Comparison of ENCODE assay signal across 8 cellular contexts in the genomic region with DNA sequence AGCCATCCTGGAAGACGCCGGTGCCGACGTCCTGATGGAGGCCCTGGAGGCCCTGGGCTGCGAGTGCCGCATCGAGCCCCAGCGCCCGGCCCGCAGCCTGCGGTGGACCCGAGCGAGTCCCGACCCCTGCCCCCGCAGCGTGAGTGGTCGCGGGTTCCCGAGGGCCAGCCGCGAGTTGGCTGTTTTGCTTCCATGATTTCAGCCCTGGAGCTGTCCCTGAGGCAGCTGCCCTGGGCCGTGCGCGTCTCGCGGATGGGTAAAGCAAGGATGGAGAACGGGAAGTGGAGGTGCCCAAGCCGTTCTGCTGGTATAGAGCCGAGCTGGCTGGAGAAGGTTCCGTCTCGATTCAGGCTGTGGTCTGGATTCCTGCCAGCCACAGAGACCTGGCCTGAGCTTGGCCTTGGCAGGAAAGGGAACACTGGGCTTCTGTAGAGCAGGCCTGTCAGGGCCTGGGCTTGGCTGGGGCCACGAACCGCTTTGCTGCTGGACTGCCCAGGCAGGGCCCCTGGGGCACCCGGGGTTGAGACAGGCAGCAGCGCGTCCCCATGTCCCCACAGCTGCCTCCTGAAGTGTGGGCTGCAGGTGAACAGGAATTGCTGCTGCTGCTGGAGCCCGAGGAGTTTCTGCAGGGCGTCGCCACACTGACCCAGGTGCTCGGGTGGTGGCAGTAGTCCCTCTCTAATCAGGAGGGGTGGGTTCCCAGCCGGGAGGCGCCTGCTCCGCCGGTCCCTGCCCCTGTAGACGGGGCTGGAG. TPM values are rescaled to one million over a fixed set of nuclear protein-coding genes. Genes with fewer than 3 reads are reported as not detected.
DNase-seq lines count a peak whose midpoint lies in the region; ATAC-seq and TF ChIP-seq lines count a peak whose summit lies in the region.

No MANE protein-coding gene starts in this region.

- POLR2A ChIA-PET in HEK293 (lab: Yijun Ruan, JAX) = interaction anchor here (1.2 to 2.4 kb wide), 3 partner anchors 9 to 191 kb away, joined by 3 to 22 read pairs (median 10); a partner anchor contains a TSS

- peak overlapping the region; percentile 95 for H3K4me3 ChIP-seq in HEK293 (ENCODE audit: low read depth, low read length)

- TF ChIP-seq CTCF in HEK293 (tag by site-specific recombination; IDR thresholded peaks at IDR 0.05) (no peak; the same call in 1 of the 2 replicates), nephron progenitor cell (IDR thresholded peaks at IDR 0.05) (peak; percentile 4)

- peaks cover 9% of the 10 kb centered on the region for H3K4me1 ChIP-seq in HEK293 (ENCODE audit: control insufficient read depth, insufficient read depth, low read length)

- peaks cover 0 to 72% of the 10 kb centered on the region in 2 experiments; a peak in 1 of 3 replicates for H3K36me3 ChIP-seq in HEK293 (ENCODE audit: control insufficient read depth in 2 of 2, insufficient read depth in 1 of 2, low read length in 2 of 2)

- H3K36me3 Mint-ChIP-seq in T-helper 17 cell (ENCODE audit: low read depth) = peaks cover under 1% of the 10 kb centered on the region
- H3K36me3 Mint-ChIP-seq in nephron progenitor cell (ENCODE audit: low read depth) = no peaks in the 10 kb centered on the region

- H3K27me3 Mint-ChIP-seq in T-helper 17 cell = no peaks in the 10 kb centered on the region
- H3K27me3 Mint-ChIP-seq in nephron progenitor cell (ENCODE audit: low read depth, poor library complexity) = no peaks in the 10 kb centered on the region

- H3K4me3 Mint-ChIP-seq in T-helper 17 cell (peak overlapping the region; percentile 99), nephron progenitor cell (peak overlapping the region; percentile 96)

- H3K9me3 Mint-ChIP-seq in nephron progenitor cell = no peaks in the 10 kb centered on the region

- ATAC-seq in T-helper 17 cell = peak; percentile 4

- no peaks in the 10 kb centered on the region for H3K9me3 ChIP-seq in HEK293 (ENCODE audit: control insufficient read depth, insufficient read depth, low read depth, low read length)
- H3K9me3 ChIP-seq in T-helper 17 cell (ENCODE audit: control insufficient read depth, low read length, poor library complexity, severe bottlenecking) = no peaks in the 10 kb centered on the region

- DNase-seq in AG08396 (ENCODE audit: low spot score) (peak; percentile 68), T-helper 17 cell (no peak), epithelial cell of prostate (ENCODE audit: low read depth, low spot score) (no peak), nephron progenitor cell (no peak), middle frontal gyrus (ENCODE audit: extremely low spot score, low spot score) (no peak), retina (no peak)
- no peak for DNase-seq in NK-92 treated with Interleukin-12 subunit alpha and Interleukin-12 subunit beta, amount 100 ng/mL, for 24 hours (lab: John Stamatoyannopoulos, UW)

- CTCF ChIA-PET in HEK293 (lab: Yijun Ruan, JAX) = interaction anchor here (0.7 to 1.9 kb wide), 2 partner anchors 9 to 11 kb away, joined by 3 to 14 read pairs; a partner anchor contains a TSS

- peak overlapping the region; percentile 94 for H3K27ac ChIP-seq in HEK293 (ENCODE audit: extremely low read depth, low read depth, low read length)
- peak overlapping the region; percentile 88 for H3K27ac ChIP-seq in epithelial cell of prostate

- H3K27ac Mint-ChIP-seq in T-helper 17 cell (no peak overlapping the region), nephron progenitor cell (no peak overlapping the region)

- H3K4me1 Mint-ChIP-seq in T-helper 17 cell (peaks cover 18% of the 10 kb centered on the region), nephron progenitor cell (peaks cover 13% of the 10 kb centered on the region)

TF ChIP-seq in HEK293, 187 proteins besides CTCF, POLR2A, EP300 and RAD21:
- peak; percentile 67 for TF ChIP-seq ZBTB17 (tag by site-specific recombination; IDR thresholded peaks at IDR 0.05)
- TF ChIP-seq ZNF600 (tag by site-specific recombination; IDR thresholded peaks at IDR 0.05) = peak; percentile 89
- peak; percentile 92 for TF ChIP-seq KLF1 (tag by site-specific recombination; IDR thresholded peaks at IDR 0.05)
- peak; percentile 43; the same call in 1 of the 2 replicates for TF ChIP-seq ZNF335 (tag by site-specific recombination; conservative IDR thresholded peaks at IDR 0.05)
- no peak for TF ChIP-seq HOXC10 (CRISPR knock-in tag; IDR thresholded peaks at IDR 0.05)
- 0 out of 2 replicates have a peak, but pooled peaks have one; percentile 3 for TF ChIP-seq ZNF24 (tag by site-specific recombination; IDR thresholded peaks at IDR 0.05)
- TF ChIP-seq, protein P1, sequence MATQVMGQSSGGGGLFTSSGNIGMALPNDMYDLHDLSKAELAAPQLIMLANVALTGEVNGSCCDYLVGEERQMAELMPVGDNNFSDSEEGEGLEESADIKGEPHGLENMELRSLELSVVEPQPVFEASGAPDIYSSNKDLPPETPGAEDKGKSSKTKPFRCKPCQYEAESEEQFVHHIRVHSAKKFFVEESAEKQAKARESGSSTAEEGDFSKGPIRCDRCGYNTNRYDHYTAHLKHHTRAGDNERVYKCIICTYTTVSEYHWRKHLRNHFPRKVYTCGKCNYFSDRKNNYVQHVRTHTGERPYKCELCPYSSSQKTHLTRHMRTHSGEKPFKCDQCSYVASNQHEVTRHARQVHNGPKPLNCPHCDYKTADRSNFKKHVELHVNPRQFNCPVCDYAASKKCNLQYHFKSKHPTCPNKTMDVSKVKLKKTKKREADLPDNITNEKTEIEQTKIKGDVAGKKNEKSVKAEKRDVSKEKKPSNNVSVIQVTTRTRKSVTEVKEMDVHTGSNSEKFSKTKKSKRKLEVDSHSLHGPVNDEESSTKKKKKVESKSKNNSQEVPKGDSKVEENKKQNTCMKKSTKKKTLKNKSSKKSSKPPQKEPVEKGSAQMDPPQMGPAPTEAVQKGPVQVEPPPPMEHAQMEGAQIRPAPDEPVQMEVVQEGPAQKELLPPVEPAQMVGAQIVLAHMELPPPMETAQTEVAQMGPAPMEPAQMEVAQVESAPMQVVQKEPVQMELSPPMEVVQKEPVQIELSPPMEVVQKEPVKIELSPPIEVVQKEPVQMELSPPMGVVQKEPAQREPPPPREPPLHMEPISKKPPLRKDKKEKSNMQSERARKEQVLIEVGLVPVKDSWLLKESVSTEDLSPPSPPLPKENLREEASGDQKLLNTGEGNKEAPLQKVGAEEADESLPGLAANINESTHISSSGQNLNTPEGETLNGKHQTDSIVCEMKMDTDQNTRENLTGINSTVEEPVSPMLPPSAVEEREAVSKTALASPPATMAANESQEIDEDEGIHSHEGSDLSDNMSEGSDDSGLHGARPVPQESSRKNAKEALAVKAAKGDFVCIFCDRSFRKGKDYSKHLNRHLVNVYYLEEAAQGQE (tag by site-specific recombination; IDR thresholded peaks at IDR 0.05) = 0 out of 2 replicates have a peak, but pooled peaks have one; percentile 25
- TF ChIP-seq, protein P2, sequence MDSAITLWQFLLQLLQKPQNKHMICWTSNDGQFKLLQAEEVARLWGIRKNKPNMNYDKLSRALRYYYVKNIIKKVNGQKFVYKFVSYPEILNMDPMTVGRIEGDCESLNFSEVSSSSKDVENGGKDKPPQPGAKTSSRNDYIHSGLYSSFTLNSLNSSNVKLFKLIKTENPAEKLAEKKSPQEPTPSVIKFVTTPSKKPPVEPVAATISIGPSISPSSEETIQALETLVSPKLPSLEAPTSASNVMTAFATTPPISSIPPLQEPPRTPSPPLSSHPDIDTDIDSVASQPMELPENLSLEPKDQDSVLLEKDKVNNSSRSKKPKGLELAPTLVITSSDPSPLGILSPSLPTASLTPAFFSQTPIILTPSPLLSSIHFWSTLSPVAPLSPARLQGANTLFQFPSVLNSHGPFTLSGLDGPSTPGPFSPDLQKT (IDR thresholded peaks at IDR 0.05; ENCODE audit: borderline replicate concordance, low read depth, low read length) = no peak

RNA-seq across cellular contexts. Expression of a gene that starts 0.9 kb away (rescaled TPM):
- total RNA-seq in T-helper 17 cell = 10 to 100 TPM; 45.1 to 57.5 TPM

RNA-seq across cellular contexts. Expression of a gene that starts 1.3 kb away (rescaled TPM):
- total RNA-seq in T-helper 17 cell = 10 to 100 TPM; 30.6 to 30.8 TPM

RNA-seq across cellular contexts. Expression of a gene that starts 2.5 kb away (rescaled TPM):
- 10 to 100 TPM; 54.0 to 61.9 TPM for total RNA-seq in T-helper 17 cell

RNA-seq across cellular contexts. Expression of a gene that starts 8.5 kb away (rescaled TPM):
- total RNA-seq in T-helper 17 cell = 100 to 1,000 TPM in 1 of 2 donors, 10 to 100 TPM in 1; 92.2 to 101 TPM

RNA-seq across cellular contexts. Expression of a gene that starts 8.9 kb away (rescaled TPM):
- 10 to 100 TPM; 41.7 to 44.9 TPM for total RNA-seq in T-helper 17 cell
